ENCODE assay signal across 21 cellular contexts in genomic region chr1:223423641-223424233, GRCh38. TPM values are rescaled to one million over a fixed set of nuclear protein-coding genes. Genes with fewer than 3 reads are reported as not detected.
DNase-seq lines count a peak whose midpoint lies in the region; ATAC-seq and TF ChIP-seq lines count a peak whose summit lies in the region.
"Had no signal": no experiment of that assay in that cellular context is flagged by ENCODE, and none has a peak within 500 bp of the region (broad histone marks: within the 10 kb centered on the region; RNA-seq: fewer than 3 reads in every experiment).

No MANE protein-coding gene starts in this region.

- peak; percentile 30 for ATAC-seq in sciatic nerve
- no peak for ATAC-seq in GM18868 (IDR thresholded peaks at IDR 0.05; ENCODE audit: unreplicated experiment)
- ATAC-seq in GM21515 (IDR thresholded peaks at IDR 0.05; ENCODE audit: unreplicated experiment): no peak
- ATAC-seq: activated naive CD8-positive, alpha-beta T cell treated with anti-CD3 and anti-CD28 coated beads, Interleukin-2, amount 50 U/mL, for 24 hours; naive thymus-derived CD4-positive, alpha-beta T cell; Panc1 had no signal

- TF ChIP-seq CTCF in GM13977 (IDR thresholded peaks at IDR 0.05; ENCODE audit: extremely low read depth, insufficient read depth, missing control alignments): no peak

- intact Hi-C loops in sciatic nerve (cut with DNase I): no loop called here

- in situ Hi-C loops in GM13977 (cut with MboI; ENCODE audit: low pct_unique_long_range_greater_than_20kb, low sequenced_read_pairs, unreplicated experiment): no loop called here

- DNase-seq in ELR (ENCODE audit: low read depth): peak; percentile 61
- peak; percentile 17 for DNase-seq in RPMI7951 (ENCODE audit: low read depth)
- peak; percentile 32 for DNase-seq in fibroblast of peridontal ligament (ENCODE audit: extremely low read depth)
- no peak for DNase-seq in sciatic nerve (ENCODE audit: low spot score)
- no peak for DNase-seq in GM13977 (ENCODE audit: low spot score)
- DNase-seq in activated CD4-positive, CD25-positive, alpha-beta regulatory T cell (lab: John Stamatoyannopoulos, UW): no peak
- DNase-seq: activated CD4-positive, alpha-beta T cell treated with anti-CD3 and anti-CD28 coated beads for 4 hours; activated naive CD8-positive, alpha-beta T cell treated with anti-CD3 and anti-CD28 coated beads, Interleukin-2, amount 50 U/mL, for 24 hours; GDM1; islet precursor cell; naive thymus-derived CD4-positive, alpha-beta T cell; NCI-H187; stomach had no signal

RNA-seq across cellular contexts. Expression of gene CCDC185, which starts 30.5 kb away (rescaled TPM):
- total RNA-seq in RPMI7951 (2014; rRNA removed; shearing (Covaris generic)): not detected in 2 replicates
- not detected for total RNA-seq in sciatic nerve
- total RNA-seq: activated T-helper 2 cell treated with anti-CD3 and anti-CD28 coated beads, Interferon-gamma antibody, Interleukin-2, Interleukin-4, amounts not matched to agents 10 μg/mL and 5 μg/mL and 100 μg/mL, durations not matched to agents 14 hours and 24 hours and 36 hours; esophagus muscularis mucosa; hepatocyte; naive thymus-derived CD4-positive, alpha-beta T cell; ovary; stomach; ureter had no signal

RNA-seq across cellular contexts. Expression of gene SUSD4, which starts 59.8 kb away (rescaled TPM):
- total RNA-seq in RPMI7951 (2014; rRNA removed; shearing (Covaris generic)): 0.29 and 0.48 TPM in 2 replicates
- not detected for total RNA-seq in sciatic nerve

Comparison
In these comparisons a context has a peak if more than half of its experiments do, and no peak if none do; other contexts are left out.
1. DNase-seq: peak in ELR (single experiment), RPMI7951 (single experiment) and fibroblast of peridontal ligament (single experiment); none in sciatic nerve (single experiment), GM13977 (single experiment) and activated CD4-positive, CD25-positive, alpha-beta regulatory T cell (0 of 4).